In the genomic region with DNA sequence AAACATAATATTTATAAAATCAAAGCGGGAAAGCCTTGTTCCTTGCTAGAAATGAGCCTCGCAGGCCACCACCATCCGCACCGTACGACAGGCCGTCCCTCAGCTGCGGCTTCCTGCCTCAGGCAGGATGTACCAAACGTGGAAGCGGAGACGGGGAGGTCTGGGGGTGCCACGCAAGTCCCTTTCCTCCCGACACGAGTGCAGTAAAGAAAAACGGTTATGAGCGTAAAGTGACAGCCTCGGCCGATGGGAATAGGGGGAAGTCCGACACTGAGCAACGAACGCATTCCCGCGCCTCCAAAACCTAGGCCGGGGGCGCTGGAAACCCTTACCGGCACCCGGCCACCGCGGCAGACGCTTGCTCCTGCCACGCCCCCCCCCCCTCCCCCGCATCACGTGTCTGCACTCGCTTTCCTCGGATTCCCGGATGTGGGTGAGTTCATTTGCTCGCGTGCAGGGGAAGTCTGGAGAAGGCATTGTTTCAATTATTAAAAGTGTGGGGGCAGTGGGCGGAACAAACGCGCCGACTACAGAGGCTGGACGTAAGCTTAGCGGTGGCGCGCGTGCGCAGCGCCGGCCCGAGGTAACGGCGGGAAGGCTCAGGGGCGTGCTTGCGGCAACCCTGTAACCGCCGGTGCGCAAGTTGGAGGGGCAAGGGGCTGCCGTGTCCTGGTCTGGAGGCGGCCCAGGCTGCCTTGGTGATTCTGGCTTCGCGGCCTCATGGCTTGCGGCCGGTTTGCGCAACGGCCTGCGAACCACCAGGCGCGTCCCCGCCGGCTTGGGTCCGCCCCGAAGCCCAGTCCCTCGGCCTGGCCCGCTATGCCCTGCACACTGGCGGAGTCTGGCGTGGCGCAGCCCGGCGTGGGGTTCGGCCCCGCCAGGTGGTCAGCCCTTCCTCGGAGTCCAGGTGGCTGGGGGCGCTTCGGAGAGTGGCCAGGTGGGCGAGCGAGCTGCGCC, we compare ENCODE assay signal across 8 cellular contexts. TPM values are rescaled to one million over a fixed set of nuclear protein-coding genes. Genes with fewer than 3 reads are reported as not detected.
DNase-seq lines count a peak whose midpoint lies in the region; ATAC-seq and TF ChIP-seq lines count a peak whose summit lies in the region.

A gene with protein sequence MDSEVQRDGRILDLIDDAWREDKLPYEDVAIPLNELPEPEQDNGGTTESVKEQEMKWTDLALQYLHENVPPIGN (minus strand): TSS at position 366 of the 957 bp plus-strand sequence. CDS start 3,081 bp downstream, outside the sequence.
A gene (plus strand): TSS at position 438 of the 957 bp plus-strand sequence. CDS start 9,264 bp downstream, outside the sequence.

- H2AFZ ChIP-seq in PC-9 = peak within 1 kb of the TSS; percentile 90

- no peaks in the 10 kb centered on the region for H4K20me1 ChIP-seq in PC-9 (ENCODE audit: insufficient read depth)

- peak within 1 kb of the TSS; percentile 73 for H3K27ac ChIP-seq in PC-9

- peak; percentile 96 for DNase-seq in DMS153 (lab: John Stamatoyannopoulos, UW)
- peak; percentile 99 for DNase-seq in Jurkat, Clone E6-1 (ENCODE audit: low read depth, low spot score)
- peak; percentile 95 for DNase-seq in PC-9
- peak; percentile 91 for DNase-seq in activated T-cell treated with anti-CD3 and anti-CD28 coated beads, Interleukin-2, amount 50 U/mL, for 1 hour
- DNase-seq in erythroblast (lab: John Stamatoyannopoulos, UW) = peak; percentile 96 to 99
- peak; percentile 76 to 83 for DNase-seq in stimulated activated CD8-positive, alpha-beta memory T cell treated with anti-CD3 and anti-CD28 coated beads, Interleukin-7, amount 100 ng/mL, for 1 hour (ENCODE audit: low read depth in 2 of 2)

- ATAC-seq in GM21619 (IDR thresholded peaks at IDR 0.05; ENCODE audit: unreplicated experiment) = peak; percentile 78

- peak; percentile 97 for TF ChIP-seq POLR2A in erythroblast (IDR thresholded peaks at IDR 0.05; ENCODE audit: low read length)

- H3K27me3 ChIP-seq in PC-9 (ENCODE audit: insufficient read depth, low read depth) = no peaks in the 10 kb centered on the region
- H3K27me3 ChIP-seq in mucosa of stomach (ENCODE audit: control insufficient read depth, insufficient read depth, low read length) = no peaks in the 10 kb centered on the region

- POLR2A ChIA-PET in PC-9 (lab: Charles Lee; ENCODE audit: unreplicated experiment) = interaction anchor here (0.6 to 1.6 kb wide), 5 partner anchors 111 to 1444 kb away, joined by 3 to 7 read pairs (median 4); a partner anchor contains a TSS

- H3K9ac ChIP-seq in mucosa of stomach (ENCODE audit: low read length) = peak within 1 kb of the TSS; percentile 98

- peaks cover 29% of the 10 kb centered on the region; the same call in 1 of the 2 replicates for H3F3A ChIP-seq in PC-9 (ENCODE audit: insufficient read depth, low read depth)

- no peaks in the 10 kb centered on the region for H3K9me3 ChIP-seq in PC-9 (ENCODE audit: insufficient read depth, low read depth)
- H3K9me3 ChIP-seq in mucosa of stomach (ENCODE audit: control insufficient read depth, low read length) = no peaks in the 10 kb centered on the region

- H3K4me1 ChIP-seq in PC-9 (replicated peaks; ENCODE audit: insufficient read depth) (peaks cover 27% of the 10 kb centered on the region), mucosa of stomach (ENCODE audit: control insufficient read depth, insufficient read depth, low read length) (peaks cover 18% of the 10 kb centered on the region)

- peak within 1 kb of the TSS; percentile 92 for H3K4me3 ChIP-seq in Jurkat, Clone E6-1 (ENCODE audit: low read length)
- H3K4me3 ChIP-seq in PC-9 (peak within 1 kb of the TSS; percentile 89), mucosa of stomach (ENCODE audit: low read length) (peak within 1 kb of the TSS; percentile 85)

- H3K79me2 ChIP-seq in PC-9 (ENCODE audit: low read depth) = peaks cover 65% of the 10 kb centered on the region

- peaks cover 21% of the 10 kb centered on the region for H3K36me3 ChIP-seq in PC-9 (ENCODE audit: low read depth)
- no peaks in the 10 kb centered on the region for H3K36me3 ChIP-seq in mucosa of stomach (ENCODE audit: control insufficient read depth, insufficient read depth, low read length)

- intact Hi-C loops in PC-9 (cut with micrococcal nuclease; ENCODE audit: unreplicated experiment) = loop anchor here (5.0 kb wide), 3 partner anchors 664 to 1764 kb away; a partner anchor contains a TSS

- H3K9me2 ChIP-seq in PC-9 (ENCODE audit: insufficient read depth) = no peaks in the 10 kb centered on the region

- peak within 1 kb of the TSS; percentile 93 for H3K4me2 ChIP-seq in PC-9

- TSS peak; percentile 62 for BruUV-seq in PC-9 (replicated peaks; lab: Mats Ljungman, UMichigan)

- TF ChIP-seq CTCF in PC-9 (conservative IDR thresholded peaks at IDR 0.05) = no peak

- CTCF ChIA-PET in PC-9 (lab: Charles Lee) = interaction anchor here (0.7 kb wide), 1 partner anchor 214 kb away, joined by 3 read pairs; no protein-coding TSS in a partner anchor

RNA-seq across cellular contexts. Expression of the first gene that starts in this region (rescaled TPM):
- 70.2 TPM for polyA plus RNA-seq in Jurkat, Clone E6-1 (2012; ENCODE audit: insufficient read depth, insufficient read length)
- total RNA-seq in PC-9 (2021) = 52.7 and 61.8 TPM in 2 replicates

RNA-seq across cellular contexts. Expression of the second gene that starts in this region (rescaled TPM):
- polyA plus RNA-seq in Jurkat, Clone E6-1 (2012; ENCODE audit: insufficient read depth, insufficient read length) = 59.2 TPM
- total RNA-seq in PC-9 (2021) = 28.5 and 31.5 TPM in 2 replicates

Comparison
In these comparisons a context has a peak if more than half of its experiments do, and no peak if none do; other contexts are left out.
1. Peak in every context shown above with its lines: DNase-seq, ATAC-seq, H3K4me3 ChIP-seq and H3K27ac ChIP-seq.